In the genomic region with DNA sequence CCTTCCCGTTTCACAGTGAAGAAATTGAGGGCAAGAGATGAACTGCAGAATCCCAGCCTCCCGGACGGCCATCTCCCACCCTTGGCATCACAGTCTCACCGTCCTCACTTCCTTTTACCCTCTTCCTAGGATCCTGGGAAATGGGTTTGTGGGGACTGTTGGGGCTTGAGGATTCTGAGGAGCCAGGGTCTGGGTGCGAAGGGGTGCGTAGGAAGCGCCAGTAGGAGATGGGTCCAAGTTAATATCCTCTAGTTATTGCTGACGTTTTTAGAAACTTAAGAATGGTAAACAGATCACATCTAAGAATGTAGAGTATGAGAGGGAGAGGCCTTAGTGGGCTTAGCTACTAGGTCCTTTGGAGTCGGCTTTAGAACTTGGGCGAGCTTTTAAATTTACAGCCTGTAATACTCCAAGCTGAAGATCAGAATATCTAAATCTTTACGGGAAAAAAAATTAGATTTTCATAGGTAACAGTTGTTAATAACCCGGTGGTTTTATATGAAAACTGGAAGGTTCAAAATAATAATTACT, we compare ENCODE assay signal across 8 cellular contexts. TPM values are rescaled to one million over a fixed set of nuclear protein-coding genes. Genes with fewer than 3 reads are reported as not detected.
DNase-seq lines count a peak whose midpoint lies in the region; ATAC-seq and TF ChIP-seq lines count a peak whose summit lies in the region.

No MANE protein-coding gene starts in this region.

- H3K36me3 ChIP-seq in GM23338 (ENCODE audit: insufficient read depth) = peaks cover 6% of the 10 kb centered on the region; the same call in 1 of the 2 replicates

- no peak for DNase-seq in AG09309 (ENCODE audit: low read depth)
- peak; percentile 46 for DNase-seq in GM23338 (ENCODE audit: low spot score)
- DNase-seq in glutamatergic neuron = no peak
- DNase-seq in NCI-H226 = no peak
- no peak for DNase-seq in G401 (ENCODE audit: low spot score)
- no peak for DNase-seq in GM13976 (ENCODE audit: low spot score)

- peaks cover 26% of the 10 kb centered on the region for H3K36me3 Mint-ChIP-seq in GM23338 (ENCODE audit: low read depth)
- peaks cover 5% of the 10 kb centered on the region for H3K36me3 Mint-ChIP-seq in glutamatergic neuron (ENCODE audit: unreplicated experiment)

- H3K27ac ChIP-seq in GM23338 (ENCODE audit: low read depth) (peak overlapping the region; percentile 70), VCaP (peak overlapping the region; percentile 73), skin epidermis (peak overlapping the region; percentile 65 to 94 (median 87))

- peak; percentile 17 for ATAC-seq in GM23338

- H3K4me3 Mint-ChIP-seq in GM23338 = peak overlapping the region; percentile 88
- peak overlapping the region; percentile 92 for H3K4me3 Mint-ChIP-seq in glutamatergic neuron (ENCODE audit: unreplicated experiment)

- TF ChIP-seq CTCF in AG09309 (IDR thresholded peaks at IDR 0.05; ENCODE audit: control insufficient read depth, insufficient read depth, low read depth, low read length, missing control alignments) (no peak), GM23338 (conservative IDR thresholded peaks at IDR 0.05; ENCODE audit: low read depth in 2 of 2) (no peak), VCaP (conservative IDR thresholded peaks at IDR 0.05) (no peak), glutamatergic neuron (IDR thresholded peaks at IDR 0.05; ENCODE audit: partially characterized antibody, unreplicated experiment) (no peak), GM13976 (IDR thresholded peaks at IDR 0.05; ENCODE audit: borderline replicate concordance, control extremely low read depth, extremely low read depth, insufficient read depth, missing control alignments) (no peak)

- peaks cover 8% of the 10 kb centered on the region for H3K4me1 ChIP-seq in GM23338 (ENCODE audit: insufficient read depth)

- H3K9me3 Mint-ChIP-seq in GM23338 (no peaks in the 10 kb centered on the region), glutamatergic neuron (ENCODE audit: unreplicated experiment) (peaks cover 6% of the 10 kb centered on the region)

- peak overlapping the region; percentile 92 for H3K4me2 ChIP-seq in GM23338

- H3K9me2 ChIP-seq in GM23338 (ENCODE audit: insufficient read depth) = no peaks in the 10 kb centered on the region

- H3K4me3 ChIP-seq in AG09309 (ENCODE audit: control insufficient read depth, low read depth, low read length) (peak overlapping the region; percentile 85), GM23338 (peak overlapping the region; percentile 78), skin epidermis (peak overlapping the region; percentile 71 to 98 (median 88))

- H3K4me1 Mint-ChIP-seq in GM23338 (peaks cover 11% of the 10 kb centered on the region), glutamatergic neuron (ENCODE audit: low read depth, unreplicated experiment) (peaks cover 7% of the 10 kb centered on the region)

- H3K27me3 ChIP-seq in GM23338 (ENCODE audit: insufficient read depth) = no peaks in the 10 kb centered on the region

- peaks cover 54% of the 10 kb centered on the region for H3K79me2 ChIP-seq in GM23338 (replicated peaks; ENCODE audit: insufficient read depth)

- peak overlapping the region; percentile 90 for H3K27ac Mint-ChIP-seq in GM23338
- peak overlapping the region; percentile 65 for H3K27ac Mint-ChIP-seq in glutamatergic neuron (ENCODE audit: unreplicated experiment)

- in situ Hi-C loops in G401 (cut with HindIII; ENCODE audit: low sequenced_read_pairs) = no loop called here
- in situ Hi-C loops in GM13976 (cut with MboI; ENCODE audit: low sequenced_read_pairs, unreplicated experiment) = loop anchor here (25.0 kb wide), 1 partner anchor 412 kb away; the partner anchor contains the start of gene STK31

- H3K27me3 Mint-ChIP-seq in GM23338 (ENCODE audit: insufficient read depth, low read depth, poor library complexity) (peaks cover 13% of the 10 kb centered on the region), glutamatergic neuron (ENCODE audit: unreplicated experiment) (peaks cover 6% of the 10 kb centered on the region)

- peaks cover 30% of the 10 kb centered on the region; the same call in 1 of the 2 replicates for H4K20me1 ChIP-seq in GM23338 (replicated peaks; ENCODE audit: insufficient read depth)

- H2AFZ ChIP-seq in GM23338 = peak overlapping the region; percentile 72

- no peaks in the 10 kb centered on the region for H3F3A ChIP-seq in GM23338 (replicated peaks; ENCODE audit: low read depth)

TF ChIP-seq in GM23338, 12 proteins besides CTCF, POLR2A, EP300 and RAD21 (continues in another document):
- no peak for TF ChIP-seq ZNF114 (CRISPR knock-in tag; IDR thresholded peaks at IDR 0.05)
- no peak for TF ChIP-seq JUNB (IDR thresholded peaks at IDR 0.05; ENCODE audit: unreplicated experiment)
- TF ChIP-seq EZH2 (IDR thresholded peaks at IDR 0.05; ENCODE audit: low read depth, unreplicated experiment) = no peak
- TF ChIP-seq STAT1 (IDR thresholded peaks at IDR 0.05; ENCODE audit: unreplicated experiment) = no peak
- no peak for TF ChIP-seq CREB1 (CRISPR knock-in tag; IDR thresholded peaks at IDR 0.05; ENCODE audit: low read depth)
- TF ChIP-seq ZNF331 (CRISPR knock-in tag; IDR thresholded peaks at IDR 0.05; ENCODE audit: low read depth) = no peak
- TF ChIP-seq ZNF462 (CRISPR knock-in tag; IDR thresholded peaks at IDR 0.05) = no peak
- TF ChIP-seq POLR2AphosphoS5 (IDR thresholded peaks at IDR 0.05; ENCODE audit: low read depth) = no peak
- no peak for TF ChIP-seq NANOG (IDR thresholded peaks at IDR 0.05; ENCODE audit: borderline replicate concordance)
- no peak for TF ChIP-seq EZH2phosphoT487 (IDR thresholded peaks at IDR 0.05; ENCODE audit: unreplicated experiment)

RNA-seq across cellular contexts. Expression of gene MALSU1, which starts 0.7 kb away (rescaled TPM):
- total RNA-seq in GM23338 (2014; rRNA removed; shearing (Covaris generic)) = 96.8 and 112 TPM in 2 replicates
- polyA plus RNA-seq in GM23338 (2016; fragmentation: Nextera tagmentation; extraction: Ambion mirVana) = 190 and 209 TPM in 2 replicates
- 46.3 TPM for total RNA-seq in glutamatergic neuron (ENCODE audit: unreplicated experiment)
- 62.6 and 73.2 TPM in 2 replicates for total RNA-seq in G401 (2014; rRNA removed; shearing (Covaris generic))

RNA-seq across cellular contexts. Expression of gene GPNMB, which starts 53.3 kb away (rescaled TPM):
- total RNA-seq in GM23338 (2014; rRNA removed; shearing (Covaris generic)) = 0.76 and 1.4 TPM in 2 replicates
- 1.0 and 1.2 TPM in 2 replicates for polyA plus RNA-seq in GM23338 (2016; fragmentation: Nextera tagmentation; extraction: Ambion mirVana)
- total RNA-seq in glutamatergic neuron (ENCODE audit: unreplicated experiment) = not detected
- total RNA-seq in G401 (2014; rRNA removed; shearing (Covaris generic)) = 14.3 and 20.3 TPM in 2 replicates
